32 cellular contexts compared by ENCODE assay signal in genomic region chr20:51900443-51900842, GRCh38.
"Had no signal": no experiment of that assay in that cellular context is flagged by ENCODE, and none has a peak within 500 bp of the region (broad histone marks: within the 10 kb centered on the region; RNA-seq: fewer than 3 reads in every experiment).

No MANE protein-coding gene starts in this region.

- DNase-seq: naive thymus-derived CD8-positive, alpha-beta T cell; nephron progenitor cell; occipital lobe; ovary; posterior cingulate gyrus; psoas muscle; right cardiac atrium; spleen; stimulated activated CD4-positive, alpha-beta T cell treated with anti-CD3 and anti-CD28 coated beads, Interleukin-12 subunit alpha, Interleukin-12 subunit beta, amount 100 ng/mL, for 4 hours; stimulated activated CD4-positive, alpha-beta T cell treated with anti-CD3 and anti-CD28 coated beads, Interleukin-1b, Interleukin-23, amount 100 ng/mL, for 48 hours; stimulated activated CD4-positive, alpha-beta T cell treated with anti-CD3 and anti-CD28 coated beads, Interleukin-4, amount 100 ng/mL, for 1 hour; stimulated activated CD4-positive, alpha-beta T cell treated with anti-CD3 and anti-CD28 coated beads, Interleukin-4, amount 100 ng/mL, for 4 hours; stimulated activated CD8-positive, alpha-beta memory T cell treated with anti-CD3 and anti-CD28 coated beads, Interleukin-4, amount 100 ng/mL, for 48 hours; stimulated activated naive CD4-positive, alpha-beta T cell; stimulated activated naive CD8-positive, alpha-beta T cell treated with anti-CD3 and anti-CD28 coated beads, Interleukin-15, amount 100 ng/mL, for 72 hours; stimulated activated naive CD8-positive, alpha-beta T cell treated with anti-CD3 and anti-CD28 coated beads, Interleukin-15, Interleukin-2, amounts not matched to agents 100 U/mL and 50 U/mL, for 24 hours; substantia nigra; testis; tibial artery; transverse colon; upper lobe of right lung; uterus had no signal

- H3K36me3 ChIP-seq: neural progenitor cell, ovary, spleen, suprapubic skin, tibial artery, transverse colon, upper lobe of right lung, uterus had no signal

- H3K27ac Mint-ChIP-seq: naive thymus-derived CD8-positive, alpha-beta T cell; nephron progenitor cell; progenitor cell of endocrine pancreas; stimulated activated memory B cell treated with anti-CD40 and anti-IgM and Interleukin-4, amounts not matched to agents 10 μg/mL and 1 μg/mL and 100 μg/mL, for 72 hours; stimulated activated naive CD8-positive, alpha-beta T cell treated with anti-CD3 and anti-CD28 coated beads, Interleukin-15, amount 100 ng/mL, for 72 hours; type B pancreatic cell had no signal

- H3K4me1 Mint-ChIP-seq: stimulated activated memory B cell treated with anti-CD40 and anti-IgM and Interleukin-4, amounts not matched to agents 10 μg/mL and 1 μg/mL and 100 μg/mL, for 72 hours; stimulated activated naive CD8-positive, alpha-beta T cell treated with anti-CD3 and anti-CD28 coated beads, Interleukin-15, amount 100 ng/mL, for 72 hours had no signal

- H3K27me3 ChIP-seq: neural progenitor cell, ovary, suprapubic skin, testis, tibial artery, transverse colon, upper lobe of right lung, uterus had no signal

- H3K4me3 ChIP-seq: neural progenitor cell, ovary, psoas muscle, skin epidermis, smooth muscle cell, spleen, suprapubic skin, testis, tibial artery, transverse colon, upper lobe of right lung, uterus had no signal

- H3K9me3 Mint-ChIP-seq: natural killer cell treated with Interleukin-12 subunit alpha and Interleukin-12 subunit beta and Interleukin-15 and Interleukin-18, amount 100 ng/mL, for 72 hours; stimulated activated naive CD8-positive, alpha-beta T cell treated with anti-CD3 and anti-CD28 coated beads, Interleukin-15, amount 100 ng/mL, for 72 hours; type B pancreatic cell had no signal

- H2AFZ ChIP-seq: neural progenitor cell, parathyroid adenoma had no signal

- H3K9ac ChIP-seq: neural progenitor cell, parathyroid adenoma had no signal

- H3K36me3 Mint-ChIP-seq: natural killer cell treated with Interleukin-12 subunit alpha and Interleukin-12 subunit beta and Interleukin-15 and Interleukin-18, amount 100 ng/mL, for 72 hours; neural progenitor cell; stimulated activated memory B cell treated with anti-CD40 and anti-IgM and Interleukin-4, amounts not matched to agents 10 μg/mL and 1 μg/mL and 100 μg/mL, for 72 hours; type B pancreatic cell had no signal

- H3K79me2 ChIP-seq: parathyroid adenoma had no signal

- H3K4me1 ChIP-seq: parathyroid adenoma, psoas muscle, spleen, suprapubic skin, testis, tibial artery, transverse colon, upper lobe of right lung, uterus had no signal

- H3K4me2 ChIP-seq: neural progenitor cell, smooth muscle cell had no signal

- H3K27ac ChIP-seq: neural progenitor cell, ovary, parathyroid adenoma, psoas muscle, skin epidermis, spleen, suprapubic skin, testis, tibial artery, transverse colon, upper lobe of right lung, uterus had no signal

- H3K9me3 ChIP-seq: ovary, psoas muscle, spleen, suprapubic skin, testis, tibial artery, transverse colon, upper lobe of right lung, uterus had no signal

- ATAC-seq: naive thymus-derived CD8-positive, alpha-beta T cell; natural killer cell treated with Interleukin-12 subunit alpha and Interleukin-12 subunit beta and Interleukin-15 and Interleukin-18, amount 100 ng/mL, for 72 hours; psoas muscle; right cardiac atrium; sciatic nerve; stimulated activated memory B cell treated with anti-CD40 and anti-IgM and Interleukin-4, amounts not matched to agents 10 μg/mL and 1 μg/mL and 100 μg/mL, for 72 hours; stimulated activated naive CD8-positive, alpha-beta T cell treated with anti-CD3 and anti-CD28 coated beads, Interleukin-15, amount 100 ng/mL, for 72 hours; stimulated activated naive CD8-positive, alpha-beta T cell treated with anti-CD3 and anti-CD28 coated beads, Interleukin-15, Interleukin-2, amounts not matched to agents 100 U/mL and 50 U/mL, for 24 hours; upper lobe of right lung had no signal

- H3K4me3 Mint-ChIP-seq: naive thymus-derived CD8-positive, alpha-beta T cell; natural killer cell treated with Interleukin-12 subunit alpha and Interleukin-12 subunit beta and Interleukin-15 and Interleukin-18, amount 100 ng/mL, for 72 hours; nephron progenitor cell; neural progenitor cell; stimulated activated memory B cell treated with anti-CD40 and anti-IgM and Interleukin-4, amounts not matched to agents 10 μg/mL and 1 μg/mL and 100 μg/mL, for 72 hours; stimulated activated naive CD8-positive, alpha-beta T cell treated with anti-CD3 and anti-CD28 coated beads, Interleukin-15, amount 100 ng/mL, for 72 hours; type B pancreatic cell had no signal

- H3K27me3 Mint-ChIP-seq: progenitor cell of endocrine pancreas; stimulated activated naive CD8-positive, alpha-beta T cell treated with anti-CD3 and anti-CD28 coated beads, Interleukin-15, amount 100 ng/mL, for 72 hours; type B pancreatic cell had no signal
